In the genomic region with DNA sequence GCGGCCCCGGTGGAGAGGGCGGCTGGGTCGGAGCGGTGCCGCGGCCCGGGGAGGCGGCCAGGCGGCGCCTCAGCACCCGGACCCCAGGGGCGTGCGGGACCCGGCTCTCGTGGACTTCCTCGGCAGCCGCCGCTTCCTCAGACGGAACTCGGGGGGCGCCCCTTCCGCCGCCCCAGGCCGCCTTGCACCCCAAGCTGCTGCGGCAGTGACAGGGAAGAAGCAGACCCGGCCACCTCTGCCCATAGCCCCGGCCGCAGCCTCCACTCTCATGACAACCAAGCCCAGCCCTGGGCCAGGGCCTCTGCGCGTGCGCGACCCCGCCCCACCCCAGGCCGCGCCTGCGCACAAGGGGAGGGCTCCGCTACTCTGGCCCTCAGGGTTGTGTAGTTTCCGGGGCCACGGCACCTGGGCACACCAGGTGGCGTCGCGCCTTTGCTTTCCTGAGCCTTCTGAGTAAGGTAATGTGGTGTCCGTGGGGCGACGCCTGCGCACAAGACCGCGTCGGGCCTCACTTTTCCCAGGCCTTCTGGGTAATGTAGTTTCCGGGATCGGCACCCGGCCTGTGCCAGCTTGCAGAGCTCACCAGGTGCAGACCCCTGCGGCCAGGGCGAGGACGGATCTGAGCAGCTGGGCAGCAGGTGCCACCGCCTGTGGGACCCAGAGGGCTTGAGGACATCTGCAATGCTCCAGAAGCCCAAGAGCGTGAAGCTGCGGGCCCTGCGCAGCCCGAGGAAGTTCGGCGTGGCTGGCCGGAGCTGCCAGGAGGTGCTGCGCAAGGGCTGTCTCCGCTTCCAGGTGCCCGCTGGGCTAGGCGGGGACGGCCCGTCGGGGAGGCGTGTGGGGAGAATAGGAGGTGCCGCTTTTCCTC, we compare ENCODE assay signal across 8 cellular contexts. TPM values are rescaled to one million over a fixed set of nuclear protein-coding genes. Genes with fewer than 3 reads are reported as not detected.
DNase-seq lines count a peak whose midpoint lies in the region; ATAC-seq and TF ChIP-seq lines count a peak whose summit lies in the region.

A gene (minus strand): TSS at position 289 of the 868 bp plus-strand sequence. CDS start 4,804 bp downstream, outside the sequence.
A gene with protein sequence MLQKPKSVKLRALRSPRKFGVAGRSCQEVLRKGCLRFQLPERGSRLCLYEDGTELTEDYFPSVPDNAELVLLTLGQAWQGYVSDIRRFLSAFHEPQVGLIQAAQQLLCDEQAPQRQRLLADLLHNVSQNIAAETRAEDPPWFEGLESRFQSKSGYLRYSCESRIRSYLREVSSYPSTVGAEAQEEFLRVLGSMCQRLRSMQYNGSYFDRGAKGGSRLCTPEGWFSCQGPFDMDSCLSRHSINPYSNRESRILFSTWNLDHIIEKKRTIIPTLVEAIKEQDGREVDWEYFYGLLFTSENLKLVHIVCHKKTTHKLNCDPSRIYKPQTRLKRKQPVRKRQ (plus strand): TSS at position 554 of the 868 bp plus-strand sequence. CDS start 128 bp downstream, at position 682.

- no peaks in the 10 kb centered on the region for H3K9me3 ChIP-seq in osteoblast (ENCODE audit: low read depth, low read length)
- no peaks in the 10 kb centered on the region for H3K9me3 ChIP-seq in thymus (ENCODE audit: control insufficient read depth)

- peak within 1 kb of the TSS; percentile 88 for H3K4me3 ChIP-seq in GM06990 (replicated peaks; ENCODE audit: low read depth, low read length)
- H3K4me3 ChIP-seq in HFF-Myc (replicated peaks; ENCODE audit: low read depth, low read length), result peak within 1 kb of the TSS; percentile 97
- H3K4me3 ChIP-seq in osteoblast (ENCODE audit: insufficient read depth, low read length), result peak within 1 kb of the TSS; percentile 100
- H3K4me3 ChIP-seq in thymus (ENCODE audit: low read length), result peak within 1 kb of the TSS; percentile 66

- peaks cover 30% of the 10 kb centered on the region for H4K20me1 ChIP-seq in osteoblast (ENCODE audit: insufficient read depth, low read length)

- H3K36me3 Mint-ChIP-seq in activated naive CD4-positive, alpha-beta T cell treated with anti-CD3 and anti-CD28 coated beads, Interleukin-2, amount 50 U/mL, for 72 hours, result peaks cover 0 to 5% of the 10 kb centered on the region in 2 donors
- H3K36me3 Mint-ChIP-seq in glutamatergic neuron (ENCODE audit: unreplicated experiment), result no peaks in the 10 kb centered on the region

- peaks cover 12% of the 10 kb centered on the region for H3K4me1 ChIP-seq in osteoblast (ENCODE audit: insufficient read depth, low read length)
- H3K4me1 ChIP-seq in thymus (ENCODE audit: control insufficient read depth, insufficient read depth, low read length), result peaks cover 20% of the 10 kb centered on the region

- H3K4me2 ChIP-seq in osteoblast (ENCODE audit: insufficient read depth, low read length), result peak within 1 kb of the TSS; percentile 85

- H3K36me3 ChIP-seq in GM06990 (ENCODE audit: control insufficient read depth, insufficient read depth, low read length), result peaks cover 3% of the 10 kb centered on the region; the same call in 1 of the 2 replicates
- H3K36me3 ChIP-seq in osteoblast (ENCODE audit: insufficient read depth, low read length), result no peaks in the 10 kb centered on the region
- peaks cover 2% of the 10 kb centered on the region for H3K36me3 ChIP-seq in thymus (ENCODE audit: control insufficient read depth, insufficient read depth)

- H3K9me3 Mint-ChIP-seq in activated naive CD4-positive, alpha-beta T cell treated with anti-CD3 and anti-CD28 coated beads, Interleukin-2, amount 50 U/mL, for 72 hours, result no peaks in the 10 kb centered on the region
- H3K9me3 Mint-ChIP-seq in glutamatergic neuron (ENCODE audit: unreplicated experiment), result peaks cover 8% of the 10 kb centered on the region

- H3K4me1 Mint-ChIP-seq in glutamatergic neuron (ENCODE audit: low read depth, unreplicated experiment), result peaks cover 26% of the 10 kb centered on the region

- DNase-seq in GM06990 (ENCODE audit: extremely low read depth, insufficient read length) (peak; percentile 99), HFF-Myc (ENCODE audit: extremely low read depth, low read depth) (peak; percentile 46), MV-4-11 (lab: John Stamatoyannopoulos, UW) (peak; percentile 78), glutamatergic neuron (peak; percentile 93), osteoblast (ENCODE audit: insufficient read length, low spot score, missing footprints) (peak; percentile 100)
- peak; percentile 98 to 99 for DNase-seq in activated naive CD4-positive, alpha-beta T cell treated with anti-CD3 and anti-CD28 coated beads, Interleukin-2, amount 50 U/mL, for 72 hours (ENCODE audit: low spot score in 2 of 2)

- peak within 1 kb of the TSS; percentile 95 for H3K4me3 Mint-ChIP-seq in glutamatergic neuron (ENCODE audit: unreplicated experiment)

- under 1% methylated on average over 73 of the region's 73 CpGs for WGBS in thymus

- H2AFZ ChIP-seq in osteoblast (ENCODE audit: low read length), result peak within 1 kb of the TSS; percentile 98

- H3K27me3 ChIP-seq in GM06990 (replicated peaks; ENCODE audit: control insufficient read depth, insufficient read depth, low read length) (no peaks in the 10 kb centered on the region), osteoblast (ENCODE audit: insufficient read depth, low read length) (no peaks in the 10 kb centered on the region), thymus (ENCODE audit: control insufficient read depth, insufficient read depth) (no peaks in the 10 kb centered on the region)

- H3K27ac ChIP-seq in osteoblast (ENCODE audit: low read depth, low read length), result peak within 1 kb of the TSS; percentile 85
- H3K27ac ChIP-seq in thymus (ENCODE audit: low read depth), result peak within 1 kb of the TSS; percentile 91

- TF ChIP-seq CTCF in GM06990 (IDR thresholded peaks at IDR 0.05; ENCODE audit: insufficient read depth, low read length, poor library complexity, severe bottlenecking), result peak; percentile 65
- no peak for TF ChIP-seq CTCF in HFF-Myc (IDR thresholded peaks at IDR 0.05; ENCODE audit: low read depth, low read length, missing control alignments)
- no peak for TF ChIP-seq CTCF in glutamatergic neuron (IDR thresholded peaks at IDR 0.05; ENCODE audit: partially characterized antibody, unreplicated experiment)
- no peak for TF ChIP-seq CTCF in osteoblast (IDR thresholded peaks at IDR 0.05; ENCODE audit: extremely low read depth, low read depth, low read length)

- peaks cover 53% of the 10 kb centered on the region for H3K79me2 ChIP-seq in osteoblast (ENCODE audit: insufficient read depth, low read length)

- H3K27me3 Mint-ChIP-seq in glutamatergic neuron (ENCODE audit: unreplicated experiment), result peaks cover 9% of the 10 kb centered on the region

- H3K27ac Mint-ChIP-seq in activated naive CD4-positive, alpha-beta T cell treated with anti-CD3 and anti-CD28 coated beads, Interleukin-2, amount 50 U/mL, for 72 hours, result peak within 1 kb of the TSS; percentile 93 to 95
- peak within 1 kb of the TSS; percentile 91 for H3K27ac Mint-ChIP-seq in glutamatergic neuron (ENCODE audit: unreplicated experiment)

- peak; percentile 94 for ATAC-seq in SK-N-SH treated with all-trans-retinoic acid at 6 μM for 48 hours
- ATAC-seq in activated naive CD4-positive, alpha-beta T cell treated with anti-CD3 and anti-CD28 coated beads, Interleukin-2, amount 50 U/mL, for 72 hours, result peak; percentile 97 to 98

TF ChIP-seq in SK-N-SH treated with all-trans-retinoic acid at 6 μM for 48 hours, 23 proteins besides CTCF, POLR2A, EP300 and RAD21:
- TF ChIP-seq TOX (CRISPR knock-in tag; IDR thresholded peaks at IDR 0.05; ENCODE audit: borderline replicate concordance), result no peak
- TF ChIP-seq ZC3H10 (CRISPR knock-in tag; IDR thresholded peaks at IDR 0.05), result no peak
- no peak for TF ChIP-seq ZNF70 (CRISPR knock-in tag; IDR thresholded peaks at IDR 0.05)
- no peak for TF ChIP-seq CSDC2 (CRISPR knock-in tag; IDR thresholded peaks at IDR 0.05)
- no peak for TF ChIP-seq RARB (CRISPR knock-in tag; IDR thresholded peaks at IDR 0.05)
- TF ChIP-seq ESRRG (CRISPR knock-in tag; IDR thresholded peaks at IDR 0.05), result no peak
- TF ChIP-seq, protein P1, sequence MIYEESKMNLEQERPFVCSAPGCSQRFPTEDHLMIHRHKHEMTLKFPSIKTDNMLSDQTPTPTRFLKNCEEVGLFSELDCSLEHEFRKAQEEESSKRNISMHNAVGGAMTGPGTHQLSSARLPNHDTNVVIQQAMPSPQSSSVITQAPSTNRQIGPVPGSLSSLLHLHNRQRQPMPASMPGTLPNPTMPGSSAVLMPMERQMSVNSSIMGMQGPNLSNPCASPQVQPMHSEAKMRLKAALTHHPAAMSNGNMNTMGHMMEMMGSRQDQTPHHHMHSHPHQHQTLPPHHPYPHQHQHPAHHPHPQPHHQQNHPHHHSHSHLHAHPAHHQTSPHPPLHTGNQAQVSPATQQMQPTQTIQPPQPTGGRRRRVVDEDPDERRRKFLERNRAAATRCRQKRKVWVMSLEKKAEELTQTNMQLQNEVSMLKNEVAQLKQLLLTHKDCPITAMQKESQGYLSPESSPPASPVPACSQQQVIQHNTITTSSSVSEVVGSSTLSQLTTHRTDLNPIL (CRISPR knock-in tag; IDR thresholded peaks at IDR 0.05; ENCODE audit: low read depth), result no peak
- TF ChIP-seq, protein P2, sequence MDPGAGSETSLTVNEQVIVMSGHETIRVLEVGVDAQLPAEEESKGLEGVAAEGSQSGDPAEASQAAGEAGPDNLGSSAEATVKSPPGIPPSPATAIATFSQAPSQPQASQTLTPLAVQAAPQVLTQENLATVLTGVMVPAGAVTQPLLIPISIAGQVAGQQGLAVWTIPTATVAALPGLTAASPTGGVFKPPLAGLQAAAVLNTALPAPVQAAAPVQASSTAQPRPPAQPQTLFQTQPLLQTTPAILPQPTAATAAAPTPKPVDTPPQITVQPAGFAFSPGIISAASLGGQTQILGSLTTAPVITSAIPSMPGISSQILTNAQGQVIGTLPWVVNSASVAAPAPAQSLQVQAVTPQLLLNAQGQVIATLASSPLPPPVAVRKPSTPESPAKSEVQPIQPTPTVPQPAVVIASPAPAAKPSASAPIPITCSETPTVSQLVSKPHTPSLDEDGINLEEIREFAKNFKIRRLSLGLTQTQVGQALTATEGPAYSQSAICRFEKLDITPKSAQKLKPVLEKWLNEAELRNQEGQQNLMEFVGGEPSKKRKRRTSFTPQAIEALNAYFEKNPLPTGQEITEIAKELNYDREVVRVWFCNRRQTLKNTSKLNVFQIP (CRISPR knock-in tag; IDR thresholded peaks at IDR 0.05; ENCODE audit: borderline replicate concordance, low read depth), result no peak
- no peak for TF ChIP-seq BACH2 (CRISPR knock-in tag; IDR thresholded peaks at IDR 0.05; ENCODE audit: borderline replicate concordance)
- TF ChIP-seq ZNF8 (CRISPR knock-in tag; IDR thresholded peaks at IDR 0.05), result no peak

RNA-seq across cellular contexts. Expression of the first gene that starts in this region (rescaled TPM):
- total RNA-seq in activated naive CD4-positive, alpha-beta T cell treated with anti-CD3 and anti-CD28 coated beads, Interleukin-2, amount 50 U/mL, for 72 hours, result 10 to 100 TPM; 26.9 to 28.3 TPM
- 102 TPM for total RNA-seq in glutamatergic neuron (ENCODE audit: unreplicated experiment)
- 21.5 and 21.7 TPM in 2 replicates for total RNA-seq in osteoblast
- polyA plus RNA-seq in thymus, result 11.7 TPM

RNA-seq across cellular contexts. Expression of the second gene that starts in this region (rescaled TPM):
- 10 to 100 TPM; 12.0 TPM for total RNA-seq in activated naive CD4-positive, alpha-beta T cell treated with anti-CD3 and anti-CD28 coated beads, Interleukin-2, amount 50 U/mL, for 72 hours
- 16.4 TPM for total RNA-seq in glutamatergic neuron (ENCODE audit: unreplicated experiment)
- total RNA-seq in osteoblast, result 5.1 and 8.3 TPM in 2 replicates
- polyA plus RNA-seq in thymus, result 6.7 TPM

Comparison
In these comparisons a context has a peak if more than half of its experiments do, and no peak if none do; other contexts are left out.
1. Peak in every context shown above with its lines: DNase-seq, ATAC-seq, H3K4me3 ChIP-seq and H3K27ac ChIP-seq.
2. DNase-seq: peak in every context shown above with its lines; median percentile 100 in osteoblast; 99 in GM06990; 98 in activated naive CD4-positive, alpha-beta T cell treated with anti-CD3 and anti-CD28 coated beads, Interleukin-2, amount 50 U/mL, for 72 hours; 93 in glutamatergic neuron; 78 in MV-4-11; 46 in HFF-Myc.